Comparison of ENCODE assay signal across 30 cellular contexts in the genomic region with DNA sequence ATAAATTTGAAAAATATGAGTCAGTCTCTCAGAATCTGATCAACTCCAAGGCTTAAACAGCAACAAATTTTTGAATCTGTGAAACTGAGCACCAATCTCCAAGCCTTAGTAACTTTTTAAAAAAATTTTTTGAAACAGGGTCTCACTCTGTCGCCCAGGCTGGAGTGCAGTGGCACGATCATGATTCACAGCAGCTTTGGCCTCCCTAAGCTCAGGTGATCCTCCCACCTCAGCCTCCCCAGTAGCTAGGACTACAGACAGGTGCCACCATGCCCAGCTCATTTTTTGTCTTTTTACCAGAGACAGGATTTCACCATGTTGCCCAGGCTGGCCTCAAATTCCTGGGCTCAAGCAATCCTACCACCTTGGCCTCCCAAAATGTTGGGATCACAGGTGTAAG.
"Had no signal": no experiment of that assay in that cellular context is flagged by ENCODE, and none has a peak within 500 bp of the region (broad histone marks: within the 10 kb centered on the region; RNA-seq: fewer than 3 reads in every experiment).

No MANE protein-coding gene starts in this region.

- H3K9me3 ChIP-seq: esophagus muscularis mucosa, heart right ventricle, pancreas, psoas muscle, sigmoid colon, upper lobe of left lung had no signal

- H3K4me3 Mint-ChIP-seq: activated CD4-positive, alpha-beta memory T cell treated with anti-CD3 and anti-CD28 coated beads for 36 hours; activated CD4-positive, alpha-beta T cell treated with anti-CD3 and anti-CD28 coated beads, Interleukin-2, amount 10 ng/mL, durations not matched to agents 24 days and 14 days; activated naive CD8-positive, alpha-beta T cell treated with anti-CD3 and anti-CD28 coated beads, Interleukin-2, amount 50 U/mL, for 24 hours; activated T-cell treated with anti-CD3 and anti-CD28 coated beads, Interleukin-2, amount 50 U/mL, for 24 hours; dendritic cell treated with granulocyte-macrophage colony-stimulating factor and Interleukin-4, amounts not matched to agents 40 ng/mL and 50 ng/mL, for 4 days; nephron progenitor cell; stimulated activated effector memory CD8-positive, alpha-beta T cell treated with anti-CD3 and anti-CD28 coated beads, Interleukin-12 subunit alpha, Interleukin-12 subunit beta, amount 100 ng/mL, for 72 hours; stimulated activated naive CD8-positive, alpha-beta T cell treated with anti-CD3 and anti-CD28 coated beads, Interleukin-15, amount 100 ng/mL, for 72 hours; T-helper 17 cell had no signal

- H3K9me3 Mint-ChIP-seq: activated CD4-positive, alpha-beta memory T cell treated with anti-CD3 and anti-CD28 coated beads for 36 hours; activated CD4-positive, alpha-beta T cell treated with anti-CD3 and anti-CD28 coated beads, Interleukin-2, amount 10 ng/mL, durations not matched to agents 24 days and 14 days; activated naive CD8-positive, alpha-beta T cell treated with anti-CD3 and anti-CD28 coated beads, Interleukin-2, amount 50 U/mL, for 24 hours; activated T-cell treated with anti-CD3 and anti-CD28 coated beads, Interleukin-2, amount 50 U/mL, for 24 hours; dendritic cell treated with granulocyte-macrophage colony-stimulating factor and Interleukin-4, amounts not matched to agents 40 ng/mL and 50 ng/mL, for 4 days; nephron progenitor cell; stimulated activated effector memory CD8-positive, alpha-beta T cell treated with anti-CD3 and anti-CD28 coated beads, Interleukin-12 subunit alpha, Interleukin-12 subunit beta, amount 100 ng/mL, for 72 hours; stimulated activated naive CD8-positive, alpha-beta T cell treated with anti-CD3 and anti-CD28 coated beads, Interleukin-15, amount 100 ng/mL, for 72 hours had no signal

- H3K36me3 ChIP-seq: esophagus muscularis mucosa, heart right ventricle, pancreas, sigmoid colon, upper lobe of left lung, WERI-Rb-1 had no signal

- DNase-seq: activated CD4-positive, alpha-beta memory T cell treated with anti-CD3 and anti-CD28 coated beads for 36 hours; activated CD4-positive, alpha-beta T cell treated with anti-CD3 and anti-CD28 coated beads, Interleukin-2, amount 10 ng/mL, durations not matched to agents 24 days and 14 days; activated CD4-positive, CD25-positive, alpha-beta regulatory T cell treated with anti-CD3 and anti-CD28 coated beads, Interleukin-2, amount 50 U/mL, for 72 hours; activated CD8-positive, alpha-beta memory T cell treated with anti-CD3 and anti-CD28 coated beads, Interleukin-2, amount 50 U/mL, for 4 hours; activated gamma-delta T cell; activated naive CD4-positive, alpha-beta T cell treated with anti-CD3 and anti-CD28 coated beads, Interleukin-2, amount 50 U/mL, for 16 hours; activated naive CD8-positive, alpha-beta T cell treated with anti-CD3 and anti-CD28 coated beads, Interleukin-2, amount 50 U/mL, for 24 hours; activated T-cell treated with anti-CD3 and anti-CD28 coated beads, Interleukin-2, amount 50 U/mL, for 24 hours; amygdala; central memory CD4-positive, alpha-beta T cell; foreskin keratinocyte; heart right ventricle; left cardiac atrium; left ventricle myocardium superior; nephron progenitor cell; nucleus accumbens; pancreas; psoas muscle; sigmoid colon; small intestine; stimulated activated CD4-positive, alpha-beta T cell treated with anti-CD3 and anti-CD28 coated beads, Interleukin-4, amount 100 ng/mL, for 24 hours; stimulated activated naive CD8-positive, alpha-beta T cell treated with anti-CD3 and anti-CD28 coated beads, Interleukin-15, amount 100 ng/mL, for 72 hours; substantia nigra; T-helper 17 cell; T1000; upper lobe of left lung; WERI-Rb-1 had no signal

- H3K27me3 Mint-ChIP-seq: activated CD4-positive, alpha-beta memory T cell treated with anti-CD3 and anti-CD28 coated beads for 36 hours; T-helper 17 cell had no signal

- H3K4me3 ChIP-seq: esophagus muscularis mucosa, heart right ventricle, pancreas, psoas muscle, sigmoid colon, upper lobe of left lung had no signal

- H3K36me3 Mint-ChIP-seq: activated CD4-positive, alpha-beta memory T cell treated with anti-CD3 and anti-CD28 coated beads for 36 hours; stimulated activated effector memory CD8-positive, alpha-beta T cell treated with anti-CD3 and anti-CD28 coated beads, Interleukin-12 subunit alpha, Interleukin-12 subunit beta, amount 100 ng/mL, for 72 hours had no signal

- H3K27me3 ChIP-seq: esophagus muscularis mucosa, foreskin keratinocyte, heart right ventricle, pancreas, upper lobe of left lung had no signal

- H3K27ac Mint-ChIP-seq: activated CD4-positive, alpha-beta memory T cell treated with anti-CD3 and anti-CD28 coated beads for 36 hours; activated CD4-positive, alpha-beta T cell treated with anti-CD3 and anti-CD28 coated beads, Interleukin-2, amount 10 ng/mL, durations not matched to agents 24 days and 14 days; activated naive CD8-positive, alpha-beta T cell treated with anti-CD3 and anti-CD28 coated beads, Interleukin-2, amount 50 U/mL, for 24 hours; activated T-cell treated with anti-CD3 and anti-CD28 coated beads, Interleukin-2, amount 50 U/mL, for 24 hours; dendritic cell treated with granulocyte-macrophage colony-stimulating factor and Interleukin-4, amounts not matched to agents 40 ng/mL and 50 ng/mL, for 4 days; nephron progenitor cell; stimulated activated effector memory CD8-positive, alpha-beta T cell treated with anti-CD3 and anti-CD28 coated beads, Interleukin-12 subunit alpha, Interleukin-12 subunit beta, amount 100 ng/mL, for 72 hours; stimulated activated naive CD8-positive, alpha-beta T cell treated with anti-CD3 and anti-CD28 coated beads, Interleukin-15, amount 100 ng/mL, for 72 hours; T-helper 17 cell had no signal

- H3K4me1 ChIP-seq: foreskin keratinocyte, heart right ventricle, pancreas, upper lobe of left lung had no signal

- H3K27ac ChIP-seq: esophagus muscularis mucosa, foreskin keratinocyte, heart right ventricle, pancreas, psoas muscle, sigmoid colon, upper lobe of left lung, WERI-Rb-1 had no signal

- H3K4me1 Mint-ChIP-seq: activated CD4-positive, alpha-beta T cell treated with anti-CD3 and anti-CD28 coated beads, Interleukin-2, amount 10 ng/mL, durations not matched to agents 24 days and 14 days; activated naive CD8-positive, alpha-beta T cell treated with anti-CD3 and anti-CD28 coated beads, Interleukin-2, amount 50 U/mL, for 24 hours; nephron progenitor cell; stimulated activated effector memory CD8-positive, alpha-beta T cell treated with anti-CD3 and anti-CD28 coated beads, Interleukin-12 subunit alpha, Interleukin-12 subunit beta, amount 100 ng/mL, for 72 hours; stimulated activated naive CD8-positive, alpha-beta T cell treated with anti-CD3 and anti-CD28 coated beads, Interleukin-15, amount 100 ng/mL, for 72 hours had no signal
